In the genomic region with DNA sequence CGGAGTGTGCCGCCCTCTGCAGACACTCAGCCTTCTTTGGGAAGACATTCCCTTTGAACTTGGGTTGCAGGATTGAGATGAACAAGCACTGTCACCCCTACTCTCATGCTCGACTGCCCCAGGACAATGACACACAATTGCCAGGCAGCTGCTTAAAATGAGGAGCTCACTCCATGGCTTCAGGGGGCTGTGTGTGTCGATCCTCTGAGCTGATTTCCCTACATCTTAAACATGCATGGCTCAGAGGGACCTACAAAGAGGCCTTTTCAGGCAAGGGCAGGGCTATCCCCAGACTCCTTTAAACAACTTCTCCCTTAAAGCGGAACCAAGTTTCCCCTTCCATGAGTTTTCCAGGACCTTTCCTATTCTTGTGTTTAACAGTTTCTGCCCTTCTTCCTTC, we compare ENCODE assay signal across 1 cellular context.
TF ChIP-seq lines count a peak whose summit lies in the region.

No MANE protein-coding gene starts in this region.

TF ChIP-seq in SK-N-SH, 30 proteins besides CTCF, POLR2A, EP300 and RAD21 (continued from another document):
- TF ChIP-seq PBX3 (IDR thresholded peaks at IDR 0.05) = no peak
- no peak for TF ChIP-seq TEAD4 (IDR thresholded peaks at IDR 0.05; ENCODE audit: borderline replicate concordance, insufficient read depth)
- no peak for TF ChIP-seq FOXM1 (IDR thresholded peaks at IDR 0.05; ENCODE audit: low read depth)
- TF ChIP-seq, protein P1, sequence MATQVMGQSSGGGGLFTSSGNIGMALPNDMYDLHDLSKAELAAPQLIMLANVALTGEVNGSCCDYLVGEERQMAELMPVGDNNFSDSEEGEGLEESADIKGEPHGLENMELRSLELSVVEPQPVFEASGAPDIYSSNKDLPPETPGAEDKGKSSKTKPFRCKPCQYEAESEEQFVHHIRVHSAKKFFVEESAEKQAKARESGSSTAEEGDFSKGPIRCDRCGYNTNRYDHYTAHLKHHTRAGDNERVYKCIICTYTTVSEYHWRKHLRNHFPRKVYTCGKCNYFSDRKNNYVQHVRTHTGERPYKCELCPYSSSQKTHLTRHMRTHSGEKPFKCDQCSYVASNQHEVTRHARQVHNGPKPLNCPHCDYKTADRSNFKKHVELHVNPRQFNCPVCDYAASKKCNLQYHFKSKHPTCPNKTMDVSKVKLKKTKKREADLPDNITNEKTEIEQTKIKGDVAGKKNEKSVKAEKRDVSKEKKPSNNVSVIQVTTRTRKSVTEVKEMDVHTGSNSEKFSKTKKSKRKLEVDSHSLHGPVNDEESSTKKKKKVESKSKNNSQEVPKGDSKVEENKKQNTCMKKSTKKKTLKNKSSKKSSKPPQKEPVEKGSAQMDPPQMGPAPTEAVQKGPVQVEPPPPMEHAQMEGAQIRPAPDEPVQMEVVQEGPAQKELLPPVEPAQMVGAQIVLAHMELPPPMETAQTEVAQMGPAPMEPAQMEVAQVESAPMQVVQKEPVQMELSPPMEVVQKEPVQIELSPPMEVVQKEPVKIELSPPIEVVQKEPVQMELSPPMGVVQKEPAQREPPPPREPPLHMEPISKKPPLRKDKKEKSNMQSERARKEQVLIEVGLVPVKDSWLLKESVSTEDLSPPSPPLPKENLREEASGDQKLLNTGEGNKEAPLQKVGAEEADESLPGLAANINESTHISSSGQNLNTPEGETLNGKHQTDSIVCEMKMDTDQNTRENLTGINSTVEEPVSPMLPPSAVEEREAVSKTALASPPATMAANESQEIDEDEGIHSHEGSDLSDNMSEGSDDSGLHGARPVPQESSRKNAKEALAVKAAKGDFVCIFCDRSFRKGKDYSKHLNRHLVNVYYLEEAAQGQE (IDR thresholded peaks at IDR 0.05; ENCODE audit: low read depth, low read length) = no peak
- no peak for TF ChIP-seq ELF1 (IDR thresholded peaks at IDR 0.05)
- no peak for TF ChIP-seq EZH2phosphoT487 (IDR thresholded peaks at IDR 0.05; ENCODE audit: borderline replicate concordance, low read depth)
- TF ChIP-seq GABPA (IDR thresholded peaks at IDR 0.05; ENCODE audit: low read depth) = no peak
- TF ChIP-seq USF2 (IDR thresholded peaks at IDR 0.05; ENCODE audit: borderline replicate concordance, low read depth, low read length) = no peak
